ENCODE assay signal across 9 cellular contexts in the genomic region with DNA sequence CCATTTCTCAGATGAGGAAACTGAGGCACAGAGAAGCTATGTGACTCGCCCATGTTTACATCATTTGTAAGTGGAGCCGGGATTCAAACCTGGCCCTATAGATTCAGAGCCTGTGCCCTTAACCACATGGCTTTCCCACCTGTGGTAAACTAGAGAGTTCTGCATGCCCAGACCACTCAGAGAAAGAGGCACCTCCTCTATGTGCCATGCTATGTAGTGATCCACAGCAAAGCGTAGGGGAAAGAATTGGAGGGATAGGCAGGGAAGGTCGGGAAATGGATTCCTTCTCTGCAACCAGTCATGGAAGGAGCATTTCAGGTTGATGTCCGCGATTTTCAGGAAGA. TPM values are rescaled to one million over a fixed set of nuclear protein-coding genes. Genes with fewer than 3 reads are reported as not detected.
A peak's percentile ranks its signal among the peaks of the same experiment; 100 is the strongest.
DNase-seq lines count a peak whose midpoint lies in the region; ATAC-seq and TF ChIP-seq lines count a peak whose summit lies in the region.
"Had no signal": no experiment of that assay in that cellular context is flagged by ENCODE, and none has a peak within 500 bp of the region (broad histone marks: within the 10 kb centered on the region; RNA-seq: fewer than 3 reads in every experiment).

No MANE protein-coding gene starts in this region.

- DNase-seq in T-helper 1 cell = no peak
- no peak for DNase-seq in effector memory CD8-positive, alpha-beta T cell
- DNase-seq in stimulated activated naive CD8-positive, alpha-beta T cell treated with anti-CD3 and anti-CD28 coated beads, Interleukin-15, amount 100 ng/mL, for 72 hours = no peak
- no peak for DNase-seq in DMS79 (lab: John Stamatoyannopoulos, UW)
- no peak for DNase-seq in HEK293T (ENCODE audit: extremely low spot score)
- no peak for DNase-seq in mesenteric fat pad (ENCODE audit: low spot score)

- ATAC-seq in HG03280 (IDR thresholded peaks at IDR 0.05; ENCODE audit: unreplicated experiment) = peak; percentile 36
- ATAC-seq in effector memory CD8-positive, alpha-beta T cell (replicated peaks) = peak; percentile 32
- peak; percentile 56 for ATAC-seq in stimulated activated naive CD8-positive, alpha-beta T cell treated with anti-CD3 and anti-CD28 coated beads, Interleukin-15, amount 100 ng/mL, for 72 hours

- peak overlapping the region; percentile 29 for H3K4me3 Mint-ChIP-seq in T-helper 1 cell treated with Interleukin-12 subunit alpha and Interleukin-12 subunit beta and Interleukin-4 antibody, amounts not matched to agents 30 μg/mL and 1 μg/mL, for 36 hours
- H3K4me3 Mint-ChIP-seq in effector memory CD8-positive, alpha-beta T cell = peak overlapping the region; percentile 60 to 71
- H3K4me3 Mint-ChIP-seq in stimulated activated naive CD8-positive, alpha-beta T cell treated with anti-CD3 and anti-CD28 coated beads, Interleukin-15, amount 100 ng/mL, for 72 hours = no peak overlapping the region

- H3K36me3 Mint-ChIP-seq in T-helper 1 cell treated with Interleukin-12 subunit alpha and Interleukin-12 subunit beta and Interleukin-4 antibody, amounts not matched to agents 30 μg/mL and 1 μg/mL, for 36 hours (ENCODE audit: low read depth) = no peaks in the 10 kb centered on the region
- no peaks in the 10 kb centered on the region for H3K36me3 Mint-ChIP-seq in effector memory CD8-positive, alpha-beta T cell (ENCODE audit: insufficient read depth)

- H3K27ac Mint-ChIP-seq in T-helper 1 cell treated with Interleukin-12 subunit alpha and Interleukin-12 subunit beta and Interleukin-4 antibody, amounts not matched to agents 30 μg/mL and 1 μg/mL, for 36 hours = no peak overlapping the region
- H3K27ac Mint-ChIP-seq in effector memory CD8-positive, alpha-beta T cell = no peak overlapping the region
- no peak overlapping the region for H3K27ac Mint-ChIP-seq in stimulated activated naive CD8-positive, alpha-beta T cell treated with anti-CD3 and anti-CD28 coated beads, Interleukin-15, amount 100 ng/mL, for 72 hours

- POLR2A ChIA-PET in HEK293T (lab: Yijun Ruan, JAX) = no interaction called here

- CTCF ChIA-PET in HEK293T (lab: Yijun Ruan, JAX) = interaction anchor here (0.7 to 1.1 kb wide), 2 partner anchors 49 to 767 kb away, joined by 3 read pairs; no protein-coding TSS in a partner anchor

- peaks cover 19% of the 10 kb centered on the region for H3K27me3 Mint-ChIP-seq in T-helper 1 cell treated with Interleukin-12 subunit alpha and Interleukin-12 subunit beta and Interleukin-4 antibody, amounts not matched to agents 30 μg/mL and 1 μg/mL, for 36 hours (ENCODE audit: low read depth)
- peaks cover 31 to 34% of the 10 kb centered on the region in 2 donors for H3K27me3 Mint-ChIP-seq in effector memory CD8-positive, alpha-beta T cell
- H3K27me3 Mint-ChIP-seq in stimulated activated naive CD8-positive, alpha-beta T cell treated with anti-CD3 and anti-CD28 coated beads, Interleukin-15, amount 100 ng/mL, for 72 hours = peaks cover 23% of the 10 kb centered on the region

- no peaks in the 10 kb centered on the region for H3K9me3 Mint-ChIP-seq in T-helper 1 cell treated with Interleukin-12 subunit alpha and Interleukin-12 subunit beta and Interleukin-4 antibody, amounts not matched to agents 30 μg/mL and 1 μg/mL, for 36 hours
- H3K9me3 Mint-ChIP-seq in effector memory CD8-positive, alpha-beta T cell = no peaks in the 10 kb centered on the region
- peaks cover 0 to 3% of the 10 kb centered on the region in 2 donors for H3K9me3 Mint-ChIP-seq in stimulated activated naive CD8-positive, alpha-beta T cell treated with anti-CD3 and anti-CD28 coated beads, Interleukin-15, amount 100 ng/mL, for 72 hours

- H3K4me1 Mint-ChIP-seq in T-helper 1 cell treated with Interleukin-12 subunit alpha and Interleukin-12 subunit beta and Interleukin-4 antibody, amounts not matched to agents 30 μg/mL and 1 μg/mL, for 36 hours (ENCODE audit: low read depth) = peaks cover 25% of the 10 kb centered on the region
- peaks cover 7 to 11% of the 10 kb centered on the region in 2 donors for H3K4me1 Mint-ChIP-seq in effector memory CD8-positive, alpha-beta T cell (ENCODE audit: low read depth in 2 of 2)
- peaks cover 7% of the 10 kb centered on the region for H3K4me1 Mint-ChIP-seq in stimulated activated naive CD8-positive, alpha-beta T cell treated with anti-CD3 and anti-CD28 coated beads, Interleukin-15, amount 100 ng/mL, for 72 hours

TF ChIP-seq in HEK293T, 16 proteins besides CTCF, POLR2A, EP300 and RAD21:
- TF ChIP-seq SP1 (IDR thresholded peaks at IDR 0.05) (no peak), ELF4 (IDR thresholded peaks at IDR 0.05) (no peak), CTBP1 (IDR thresholded peaks at IDR 0.05; ENCODE audit: borderline replicate concordance) (no peak), FOXA1 (IDR thresholded peaks at IDR 0.05) (no peak), NFRKB (IDR thresholded peaks at IDR 0.05) (no peak), BHLHE40 (IDR thresholded peaks at IDR 0.05; ENCODE audit: borderline replicate concordance) (no peak), ZNF384 (IDR thresholded peaks at IDR 0.05) (no peak)
- TF ChIP-seq, protein P1, sequence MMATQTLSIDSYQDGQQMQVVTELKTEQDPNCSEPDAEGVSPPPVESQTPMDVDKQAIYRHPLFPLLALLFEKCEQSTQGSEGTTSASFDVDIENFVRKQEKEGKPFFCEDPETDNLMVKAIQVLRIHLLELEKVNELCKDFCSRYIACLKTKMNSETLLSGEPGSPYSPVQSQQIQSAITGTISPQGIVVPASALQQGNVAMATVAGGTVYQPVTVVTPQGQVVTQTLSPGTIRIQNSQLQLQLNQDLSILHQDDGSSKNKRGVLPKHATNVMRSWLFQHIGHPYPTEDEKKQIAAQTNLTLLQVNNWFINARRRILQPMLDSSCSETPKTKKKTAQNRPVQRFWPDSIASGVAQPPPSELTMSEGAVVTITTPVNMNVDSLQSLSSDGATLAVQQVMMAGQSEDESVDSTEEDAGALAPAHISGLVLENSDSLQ (IDR thresholded peaks at IDR 0.05) = no peak

RNA-seq across cellular contexts. Expression of a gene that starts 15.4 kb away (rescaled TPM):
- not detected for total RNA-seq in mesenteric fat pad
- total RNA-seq: NCI-H460 had no signal

Comparison
In these comparisons a context has a peak if more than half of its experiments do, and no peak if none do; other contexts are left out.
1. H3K4me3 Mint-ChIP-seq: peak in T-helper 1 cell treated with Interleukin-12 subunit alpha and Interleukin-12 subunit beta and Interleukin-4 antibody, amounts not matched to agents 30 μg/mL and 1 μg/mL, for 36 hours (single experiment) and effector memory CD8-positive, alpha-beta T cell (2 of 2); none in stimulated activated naive CD8-positive, alpha-beta T cell treated with anti-CD3 and anti-CD28 coated beads, Interleukin-15, amount 100 ng/mL, for 72 hours (0 of 2).
2. Peak in every context shown above with its lines, with median percentiles within 50 percentile points of each other: ATAC-seq.